8 cellular contexts compared by ENCODE assay signal in the genomic region with DNA sequence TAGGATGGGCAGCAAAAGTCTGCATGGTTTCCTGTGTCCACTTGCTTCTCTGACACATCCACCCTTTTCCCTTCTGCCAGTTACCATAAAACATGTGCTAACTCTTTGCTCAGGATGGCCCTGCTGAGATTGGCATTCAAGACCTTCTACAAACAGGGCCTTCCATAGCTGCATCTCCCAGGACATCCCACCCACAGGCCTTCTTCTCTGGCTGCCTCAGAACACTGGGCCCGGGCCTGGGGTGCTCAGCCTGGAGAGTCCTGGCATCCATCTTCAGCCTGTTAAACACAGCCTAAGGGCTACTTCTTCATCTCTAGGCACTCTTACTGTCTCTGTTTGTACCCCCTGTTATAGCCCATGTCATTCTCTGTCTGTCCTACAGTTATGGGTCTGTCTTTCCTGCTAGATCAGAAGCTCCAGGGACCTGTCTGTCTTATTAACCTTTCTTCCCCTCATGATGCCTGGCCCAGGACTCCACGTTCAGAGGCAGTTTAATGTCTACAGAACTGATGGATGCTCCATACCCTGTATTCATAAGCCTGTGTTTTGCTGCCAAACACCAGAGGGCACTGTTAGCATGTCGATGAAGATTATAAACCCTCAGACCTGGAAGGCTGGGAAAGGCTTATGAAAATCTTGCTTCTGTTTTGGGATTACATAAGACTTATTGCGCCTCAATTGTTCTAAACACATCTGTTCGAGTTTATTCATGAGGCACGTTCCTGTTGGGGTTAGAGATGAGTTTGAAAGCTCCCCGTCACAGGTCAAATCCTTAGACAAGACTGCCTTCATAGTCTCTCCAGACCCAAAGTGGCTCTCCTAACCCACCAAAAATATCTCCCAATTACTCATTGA. TPM values are rescaled to one million over a fixed set of nuclear protein-coding genes. Genes with fewer than 3 reads are reported as not detected.
DNase-seq lines count a peak whose midpoint lies in the region; ATAC-seq and TF ChIP-seq lines count a peak whose summit lies in the region.

No MANE protein-coding gene starts in this region.

- H3K9me3 ChIP-seq in AG04450 (ENCODE audit: control insufficient read depth, insufficient read depth, low read length) (no peaks in the 10 kb centered on the region), gastroesophageal sphincter (no peaks in the 10 kb centered on the region)

- peak; percentile 71 for DNase-seq in AG04450 (ENCODE audit: low read depth, low spot score)
- peak; percentile 55 for DNase-seq in GM04503 (ENCODE audit: low read depth)
- DNase-seq in NCI-H2227 (lab: John Stamatoyannopoulos, UW; ENCODE audit: unreplicated experiment), result peak; percentile 70
- peak; percentile 37 for DNase-seq in activated CD4-positive, alpha-beta memory T cell treated with anti-CD3 and anti-CD28 coated beads for 36 hours
- DNase-seq in nucleus accumbens (lab: John Stamatoyannopoulos, UW), result peak in 41 of 56 donors; percentile 11 to 86 (median 48)

- CTCF ChIA-PET in AG04450 (lab: Charles Lee), result interaction anchor here (0.5 to 14.6 kb wide), 12 partner anchors 8 to 225 kb away, joined by 3 to 359 read pairs (median 8); a partner anchor contains a TSS
- CTCF ChIA-PET in activated CD4-positive, alpha-beta memory T cell treated with anti-CD3 and anti-CD28 coated beads for 36 hours (lab: Charles Lee), result interaction anchor here (0.8 to 10.7 kb wide), 9 partner anchors 8 to 208 kb away, joined by 3 to 172 read pairs (median 5); a partner anchor contains a TSS

- peaks cover 3% of the 10 kb centered on the region for H3K4me1 Mint-ChIP-seq in activated CD4-positive, alpha-beta memory T cell treated with anti-CD3 and anti-CD28 coated beads for 36 hours (ENCODE audit: low read depth)

- no peak for TF ChIP-seq POLR2A in gastroesophageal sphincter (IDR thresholded peaks at IDR 0.05)

- peaks cover 0 to 17% (median 0%) of the 10 kb centered on the region in 3 donors for H3K4me1 ChIP-seq in gastroesophageal sphincter

- intact Hi-C loops in activated CD4-positive, alpha-beta memory T cell treated with anti-CD3 and anti-CD28 coated beads for 36 hours (cut with micrococcal nuclease), result loop anchor here (1.0 kb wide), 1 partner anchor 17 kb away; a partner anchor contains a TSS

- peaks cover 8% of the 10 kb centered on the region for H3K27me3 ChIP-seq in AG04450 (ENCODE audit: control insufficient read depth, insufficient read depth, low read length)
- no peaks in the 10 kb centered on the region for H3K27me3 ChIP-seq in gastroesophageal sphincter

- H3K4me3 Mint-ChIP-seq in activated CD4-positive, alpha-beta memory T cell treated with anti-CD3 and anti-CD28 coated beads for 36 hours, result no peak overlapping the region

- WGBS in gastroesophageal sphincter (ENCODE audit: low coverage in 1 of 2), 2 donors, result 3 to 12% methylated on average over 6 of the region's 7 CpGs

- H3K27ac Mint-ChIP-seq in activated CD4-positive, alpha-beta memory T cell treated with anti-CD3 and anti-CD28 coated beads for 36 hours, result no peak overlapping the region

- no peak overlapping the region for H3K27ac ChIP-seq in AG04450 (ENCODE audit: low read depth, low read length)
- no peak overlapping the region for H3K27ac ChIP-seq in gastroesophageal sphincter

- POLR2A ChIA-PET in AG04450 (lab: Yijun Ruan, JAX), result interaction anchor here (0.6 kb wide), 1 partner anchor 192 kb away, joined by 6 read pairs; no protein-coding TSS in a partner anchor
- POLR2A ChIA-PET in activated CD4-positive, alpha-beta memory T cell treated with anti-CD3 and anti-CD28 coated beads for 36 hours (lab: Charles Lee), result no interaction called here

- no peak overlapping the region for H3K4me3 ChIP-seq in AG04450 (ENCODE audit: low read depth, low read length)
- no peak overlapping the region for H3K4me3 ChIP-seq in gastroesophageal sphincter

- H3K27me3 Mint-ChIP-seq in activated CD4-positive, alpha-beta memory T cell treated with anti-CD3 and anti-CD28 coated beads for 36 hours, result no peaks in the 10 kb centered on the region

- no peaks in the 10 kb centered on the region for H3K9me3 Mint-ChIP-seq in activated CD4-positive, alpha-beta memory T cell treated with anti-CD3 and anti-CD28 coated beads for 36 hours

- TF ChIP-seq EP300 in gastroesophageal sphincter (IDR thresholded peaks at IDR 0.05), result no peak

- ATAC-seq in gastroesophageal sphincter (peak; percentile 86), GM21390 (IDR thresholded peaks at IDR 0.05; ENCODE audit: unreplicated experiment) (no peak), HG02981 (IDR thresholded peaks at IDR 0.05; ENCODE audit: unreplicated experiment) (no peak)

- H3K36me3 Mint-ChIP-seq in activated CD4-positive, alpha-beta memory T cell treated with anti-CD3 and anti-CD28 coated beads for 36 hours, result no peaks in the 10 kb centered on the region

- H3K36me3 ChIP-seq in gastroesophageal sphincter, result no peaks in the 10 kb centered on the region

- TF ChIP-seq CTCF in AG04450 (IDR thresholded peaks at IDR 0.05; ENCODE audit: low read depth, low read length) (peak; percentile 89), gastroesophageal sphincter (IDR thresholded peaks at IDR 0.05) (peak in 3 of 4 experiments; percentile 73 to 80 (median 73))

RNA-seq across cellular contexts. Expression of a gene that starts 16.5 kb away (rescaled TPM):
- polyA plus RNA-seq in AG04450 (2011; rRNA removed), result 0.02 TPM in 1 of 2 replicates, not detected in the other
- polyA minus RNA-seq in AG04450 (2011; rRNA and poly(A)+ RNA removed), result 0.28 TPM in 1 of 2 replicates, not detected in the other
- total RNA-seq in activated CD4-positive, alpha-beta memory T cell treated with anti-CD3 and anti-CD28 coated beads for 36 hours, result under 1 TPM; 0.10 to 0.14 TPM
- 10 to 100 TPM in 2 of 4 donors, 1 to 10 TPM in 2; 6.7 to 33.9 (median 20.3) TPM for total RNA-seq in gastroesophageal sphincter

RNA-seq across cellular contexts. Expression of a gene that starts 17.9 kb away (rescaled TPM):
- 1.8 and 2.6 TPM in 2 replicates for polyA plus RNA-seq in AG04450 (2011; rRNA removed)
- polyA minus RNA-seq in AG04450 (2011; rRNA and poly(A)+ RNA removed), result 1.1 and 3.6 TPM in 2 replicates
- 10 to 100 TPM; 19.7 to 20.5 TPM for total RNA-seq in activated CD4-positive, alpha-beta memory T cell treated with anti-CD3 and anti-CD28 coated beads for 36 hours
- 10 to 100 TPM in 2 of 4 donors, 1 to 10 TPM in 2; 7.1 to 16.8 (median 10.7) TPM for total RNA-seq in gastroesophageal sphincter

RNA-seq across cellular contexts. Expression of a gene that starts 18.6 kb away (rescaled TPM):
- polyA plus RNA-seq in AG04450 (2011; rRNA removed), result 44.1 and 48.7 TPM in 2 replicates
- polyA minus RNA-seq in AG04450 (2011; rRNA and poly(A)+ RNA removed), result 53.3 and 60.1 TPM in 2 replicates
- 10 to 100 TPM; 92.8 to 99.8 TPM for total RNA-seq in activated CD4-positive, alpha-beta memory T cell treated with anti-CD3 and anti-CD28 coated beads for 36 hours
- total RNA-seq in gastroesophageal sphincter, result 10 to 100 TPM; 72.4 to 81.0 (median 75.9) TPM

RNA-seq across cellular contexts. Expression of a gene that starts 25.5 kb away (rescaled TPM):
- 1.7 and 1.9 TPM in 2 replicates for polyA plus RNA-seq in AG04450 (2011; rRNA removed)
- 1.4 and 2.0 TPM in 2 replicates for polyA minus RNA-seq in AG04450 (2011; rRNA and poly(A)+ RNA removed)
- 1 to 10 TPM; 3.0 to 4.7 TPM for total RNA-seq in activated CD4-positive, alpha-beta memory T cell treated with anti-CD3 and anti-CD28 coated beads for 36 hours
- 1 to 10 TPM in 3 of 4 donors, not detected in 1; 1.9 to 4.6 (median 2.4) TPM for total RNA-seq in gastroesophageal sphincter

RNA-seq across cellular contexts. Expression of a gene that starts 27.0 kb away (rescaled TPM):
- polyA plus RNA-seq in AG04450 (2011; rRNA removed), result 71.0 and 73.0 TPM in 2 replicates
- polyA minus RNA-seq in AG04450 (2011; rRNA and poly(A)+ RNA removed), result 104 and 115 TPM in 2 replicates
- 10 to 100 TPM; 50.8 to 60.2 TPM for total RNA-seq in activated CD4-positive, alpha-beta memory T cell treated with anti-CD3 and anti-CD28 coated beads for 36 hours
- total RNA-seq in gastroesophageal sphincter, result 10 to 100 TPM; 56.7 to 95.9 (median 78.9) TPM

Comparison
In these comparisons a context has a peak if more than half of its experiments do, and no peak if none do; other contexts are left out.
1. RNA of a gene that starts 16.5 kb away (total RNA-seq): 6.7 to 33.9 TPM in gastroesophageal sphincter; 0.10 to 0.14 TPM in activated CD4-positive, alpha-beta memory T cell treated with anti-CD3 and anti-CD28 coated beads for 36 hours; every median in the first group is over 4 times any median in the second.
2. Peak in every context shown above with its lines, with median percentiles within 50 percentile points of each other: DNase-seq.